Comparison of ENCODE assay signal across 9 cellular contexts in genomic region chr11:17528181-17528691, GRCh38. TPM values are rescaled to one million over a fixed set of nuclear protein-coding genes. Genes with fewer than 3 reads are reported as not detected.
DNase-seq lines count a peak whose midpoint lies in the region; ATAC-seq, FAIRE-seq and TF ChIP-seq lines count a peak whose summit lies in the region.
"Had no signal": no experiment of that assay in that cellular context is flagged by ENCODE, and none has a peak within 500 bp of the region (broad histone marks: within the 10 kb centered on the region; RNA-seq: fewer than 3 reads in every experiment).

No MANE protein-coding gene starts in this region.

- ATAC-seq in HG02884 (IDR thresholded peaks at IDR 0.05; ENCODE audit: unreplicated experiment), result peak; percentile 66
- ATAC-seq in activated CD8-positive, alpha-beta T cell treated with anti-CD3 and anti-CD28 coated beads, Interleukin-2, amount 10 ng/mL, durations not matched to agents 7 days and 5 days, result peak; percentile 88
- ATAC-seq in esophagus mucosa, result peak; percentile 81
- ATAC-seq in naive B cell (ENCODE audit: low read depth in 2 of 2), result peak in 1 of 2 donors; percentile 36
- ATAC-seq in thoracic aorta (ENCODE audit: insufficient number of reproducible peaks, low FRiP score, low read depth), result no peak

- no peak overlapping the region for H3K27ac ChIP-seq in thoracic aorta

- H3K36me3 Mint-ChIP-seq in activated CD8-positive, alpha-beta T cell treated with anti-CD3 and anti-CD28 coated beads, Interleukin-2, amount 10 ng/mL, durations not matched to agents 7 days and 5 days (ENCODE audit: low read depth), result no peaks in the 10 kb centered on the region
- no peaks in the 10 kb centered on the region for H3K36me3 Mint-ChIP-seq in naive B cell
- H3K36me3 Mint-ChIP-seq: activated naive CD4-positive, alpha-beta T cell treated with anti-CD3 and anti-CD28 coated beads, Interleukin-2, amount 50 U/mL, for 24 hours had no signal

- DNase-seq in GM12891 (ENCODE audit: insufficient read length, low spot score), result peak; percentile 80
- peak; percentile 52 to 89 for DNase-seq in NCI-H526 (lab: John Stamatoyannopoulos, UW)
- peak; percentile 65 for DNase-seq in activated CD8-positive, alpha-beta T cell treated with anti-CD3 and anti-CD28 coated beads, Interleukin-2, amount 10 ng/mL, durations not matched to agents 7 days and 5 days
- peak; percentile 11 for DNase-seq in naive B cell
- no peak for DNase-seq in thoracic aorta (ENCODE audit: low spot score)
- DNase-seq in NCI-H524 treated with DMSO at 0.1 percent for 48 hours (lab: John Stamatoyannopoulos, UW), result no peak

- no peak for TF ChIP-seq POLR2A in GM12891 (IDR thresholded peaks at IDR 0.05; ENCODE audit: low read depth, low read length)

- no peak overlapping the region for H3K4me3 Mint-ChIP-seq in activated CD8-positive, alpha-beta T cell treated with anti-CD3 and anti-CD28 coated beads, Interleukin-2, amount 10 ng/mL, durations not matched to agents 7 days and 5 days
- H3K4me3 Mint-ChIP-seq in naive B cell, result no peak overlapping the region
- H3K4me3 Mint-ChIP-seq: activated naive CD4-positive, alpha-beta T cell treated with anti-CD3 and anti-CD28 coated beads, Interleukin-2, amount 50 U/mL, for 24 hours had no signal

- H3K27me3 Mint-ChIP-seq in activated CD8-positive, alpha-beta T cell treated with anti-CD3 and anti-CD28 coated beads, Interleukin-2, amount 10 ng/mL, durations not matched to agents 7 days and 5 days (ENCODE audit: low read depth), result peaks cover 4% of the 10 kb centered on the region
- peaks cover 4 to 33% (median 19%) of the 10 kb centered on the region in 3 donors for H3K27me3 Mint-ChIP-seq in naive B cell
- H3K27me3 Mint-ChIP-seq: activated naive CD4-positive, alpha-beta T cell treated with anti-CD3 and anti-CD28 coated beads, Interleukin-2, amount 50 U/mL, for 24 hours had no signal

- H3K4me1 ChIP-seq in thoracic aorta (ENCODE audit: control insufficient read depth in 1 of 2, low read depth in 2 of 2), result no peaks in the 10 kb centered on the region

- H3K36me3 ChIP-seq in thoracic aorta, result no peaks in the 10 kb centered on the region

- H3K9me3 Mint-ChIP-seq in activated CD8-positive, alpha-beta T cell treated with anti-CD3 and anti-CD28 coated beads, Interleukin-2, amount 10 ng/mL, durations not matched to agents 7 days and 5 days (ENCODE audit: insufficient read depth), result no peaks in the 10 kb centered on the region
- H3K9me3 Mint-ChIP-seq in naive B cell, result no peaks in the 10 kb centered on the region
- H3K9me3 Mint-ChIP-seq: activated naive CD4-positive, alpha-beta T cell treated with anti-CD3 and anti-CD28 coated beads, Interleukin-2, amount 50 U/mL, for 24 hours had no signal

- CTCF ChIA-PET in activated CD8-positive, alpha-beta T cell treated with anti-CD3 and anti-CD28 coated beads, Interleukin-2, amount 10 ng/mL, durations not matched to agents 7 days and 5 days (lab: Charles Lee), result interaction anchor here (0.7 to 2.9 kb wide), 27 partner anchors 10 to 582 kb away, joined by 3 to 34 read pairs (median 4); partner anchors contain the start of genes KCNJ11 and USH1C

- peak; percentile 40 for TF ChIP-seq CTCF in thoracic aorta (IDR thresholded peaks at IDR 0.05)

- no peak overlapping the region for H3K27ac Mint-ChIP-seq in activated CD8-positive, alpha-beta T cell treated with anti-CD3 and anti-CD28 coated beads, Interleukin-2, amount 10 ng/mL, durations not matched to agents 7 days and 5 days
- no peak overlapping the region for H3K27ac Mint-ChIP-seq in naive B cell
- H3K27ac Mint-ChIP-seq: activated naive CD4-positive, alpha-beta T cell treated with anti-CD3 and anti-CD28 coated beads, Interleukin-2, amount 50 U/mL, for 24 hours had no signal

- no peak for FAIRE-seq in GM12891 (lab: Jason Lieb, UNC)

- H3K4me3 ChIP-seq in thoracic aorta, result no peak overlapping the region

- H3K4me1 Mint-ChIP-seq in activated CD8-positive, alpha-beta T cell treated with anti-CD3 and anti-CD28 coated beads, Interleukin-2, amount 10 ng/mL, durations not matched to agents 7 days and 5 days (ENCODE audit: low read depth), result no peaks in the 10 kb centered on the region
- H3K4me1 Mint-ChIP-seq in naive B cell, result no peaks in the 10 kb centered on the region
- H3K4me1 Mint-ChIP-seq: activated naive CD4-positive, alpha-beta T cell treated with anti-CD3 and anti-CD28 coated beads, Interleukin-2, amount 50 U/mL, for 24 hours had no signal

- no peaks in the 10 kb centered on the region for H3K27me3 ChIP-seq in thoracic aorta (replicated peaks; ENCODE audit: insufficient read depth)

- H3K9me3 ChIP-seq in thoracic aorta, result no peaks in the 10 kb centered on the region

- POLR2A ChIA-PET in activated CD8-positive, alpha-beta T cell treated with anti-CD3 and anti-CD28 coated beads, Interleukin-2, amount 10 ng/mL, durations not matched to agents 7 days and 5 days (lab: Charles Lee), result interaction anchor here (0.6 kb wide), 1 partner anchor 54 kb away, joined by 3 read pairs; no protein-coding TSS in a partner anchor

TF ChIP-seq in GM12891, 5 proteins besides CTCF, POLR2A, EP300 and RAD21:
- TF ChIP-seq TAF1 (IDR thresholded peaks at IDR 0.05; ENCODE audit: low read depth, low read length) (no peak), SPI1 (IDR thresholded peaks at IDR 0.05; ENCODE audit: low read depth, low read length) (no peak), POLR2AphosphoS5 (IDR thresholded peaks at IDR 0.05; ENCODE audit: low read depth, low read length) (no peak), POU2F2 (IDR thresholded peaks at IDR 0.05; ENCODE audit: low read depth, low read length) (no peak), PAX5 (IDR thresholded peaks at IDR 0.05; ENCODE audit: insufficient read depth, low read length, severe bottlenecking) (no peak)
TF ChIP-seq in GM12891: peak in this region for 0.

RNA-seq across cellular contexts. Expression of gene USH1C, which starts 16.0 kb away (rescaled TPM):
- not detected for polyA plus RNA-seq in GM12891 (2012; ENCODE audit: low read depth, missing spikeins)
- total RNA-seq in activated CD8-positive, alpha-beta T cell treated with anti-CD3 and anti-CD28 coated beads, Interleukin-2, amount 10 ng/mL, durations not matched to agents 7 days and 5 days, result not detected
- total RNA-seq in esophagus mucosa (0.12 TPM), thoracic aorta (under 1 TPM in 1 of 2 donors, not detected in 1; 0.68 TPM)
- polyA plus RNA-seq in naive B cell (ENCODE audit: low read depth in 6 of 6), result not detected

RNA-seq across cellular contexts. Expression of gene OTOG, which starts 18.8 kb away (rescaled TPM):
- polyA plus RNA-seq in GM12891 (2012; ENCODE audit: low read depth, missing spikeins), result not detected
- not detected for total RNA-seq in activated CD8-positive, alpha-beta T cell treated with anti-CD3 and anti-CD28 coated beads, Interleukin-2, amount 10 ng/mL, durations not matched to agents 7 days and 5 days
- total RNA-seq in esophagus mucosa, result not detected
- polyA plus RNA-seq in naive B cell (ENCODE audit: low read depth in 6 of 6), result not detected
- not detected for total RNA-seq in thoracic aorta

RNA-seq across cellular contexts. Expression of gene ABCC8, which starts 51.6 kb away (rescaled TPM):
- polyA plus RNA-seq in GM12891 (2012; ENCODE audit: low read depth, missing spikeins), result not detected
- total RNA-seq in activated CD8-positive, alpha-beta T cell treated with anti-CD3 and anti-CD28 coated beads, Interleukin-2, amount 10 ng/mL, durations not matched to agents 7 days and 5 days, result 1 to 10 TPM in 1 of 2 experiments, under 1 TPM in 1; 0.61 to 1.5 TPM
- total RNA-seq in esophagus mucosa (not detected), thoracic aorta (10 to 100 TPM in 1 of 2 donors, under 1 TPM in 1; 0.42 to 13.9 TPM)
- not detected for polyA plus RNA-seq in naive B cell (ENCODE audit: low read depth in 6 of 6)

Comparison
In these comparisons a context has a peak if more than half of its experiments do, and no peak if none do; other contexts are left out.
1. DNase-seq: peak in GM12891 (single experiment), NCI-H526 (2 of 2), activated CD8-positive, alpha-beta T cell treated with anti-CD3 and anti-CD28 coated beads, Interleukin-2, amount 10 ng/mL, durations not matched to agents 7 days and 5 days (single experiment) and naive B cell (single experiment); none in thoracic aorta (single experiment) and NCI-H524 treated with DMSO at 0.1 percent for 48 hours (single experiment).